Comparison of ENCODE assay signal across 19 cellular contexts in the genomic region with DNA sequence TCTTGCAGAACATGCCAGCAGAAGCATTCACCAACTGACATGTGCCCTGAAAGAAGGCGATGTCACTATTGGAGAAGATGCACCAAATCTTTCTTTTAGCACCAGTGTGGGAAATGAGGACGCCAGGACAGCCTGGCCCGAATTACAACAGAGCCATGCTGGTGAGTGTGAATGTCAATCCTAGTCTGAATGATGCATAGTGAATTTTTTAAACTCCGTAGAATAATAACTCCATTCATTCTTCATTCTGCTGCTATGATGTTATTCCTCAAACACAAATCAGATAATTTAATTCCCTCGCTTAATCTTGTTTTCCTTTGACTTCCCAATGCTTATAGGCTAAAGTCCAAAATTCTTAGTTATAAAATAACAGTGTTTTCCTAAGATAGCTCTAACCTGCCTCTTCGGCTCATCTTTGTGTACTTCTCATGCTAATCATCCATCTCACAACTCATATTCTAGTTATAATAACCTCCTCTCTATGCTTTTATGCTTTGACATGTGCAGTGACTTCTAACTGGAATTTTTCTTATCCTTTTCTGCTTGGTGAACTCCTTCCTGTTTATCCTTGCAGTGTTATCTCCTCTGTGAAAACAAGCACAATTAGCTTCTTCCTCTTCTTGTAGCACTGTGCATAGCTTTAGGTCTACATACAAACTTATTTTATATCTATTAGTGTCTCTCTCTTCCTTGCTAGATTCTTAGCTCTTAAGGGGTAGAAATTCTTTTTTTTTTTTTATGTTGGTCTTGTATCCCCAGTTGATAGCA. TPM values are rescaled to one million over a fixed set of nuclear protein-coding genes. Genes with fewer than 3 reads are reported as not detected.
A peak's percentile ranks its signal among the peaks of the same experiment; 100 is the strongest.
DNase-seq lines count a peak whose midpoint lies in the region; ATAC-seq and TF ChIP-seq lines count a peak whose summit lies in the region.
"Had no signal": no experiment of that assay in that cellular context is flagged by ENCODE, and none has a peak within 500 bp of the region (broad histone marks: within the 10 kb centered on the region; RNA-seq: fewer than 3 reads in every experiment).

No MANE protein-coding gene starts in this region.

- no peaks in the 10 kb centered on the region for H3K27me3 Mint-ChIP-seq in endothelial cell (ENCODE audit: unreplicated experiment)
- H3K27me3 Mint-ChIP-seq: activated CD8-positive, alpha-beta memory T cell treated with anti-CD3 and anti-CD28 coated beads, Interleukin-2, amount 10 ng/mL, durations not matched to agents 7 days and 5 days had no signal

- DNase-seq in SIG-M5 treated with dmso at 0.1 percent for 504 hours (lab: John Stamatoyannopoulos, UW; ENCODE audit: unreplicated experiment) (peak; percentile 5), SIG-M5 (lab: John Stamatoyannopoulos, UW) (no peak), endothelial cell (ENCODE audit: low spot score) (no peak), substantia nigra (lab: John Stamatoyannopoulos, UW) (peak in 1 of 49 donors; percentile 10), DMS153 (lab: John Stamatoyannopoulos, UW) (no peak), NCI-H1417 treated with DMSO at 0.1 percent for 48 hours (lab: John Stamatoyannopoulos, UW) (no peak)
- DNase-seq: 8988T; activated CD4-positive, alpha-beta T cell treated with anti-CD3 and anti-CD28 coated beads for 1 hour; activated CD8-positive, alpha-beta memory T cell treated with anti-CD3 and anti-CD28 coated beads, Interleukin-2, amount 10 ng/mL, durations not matched to agents 7 days and 5 days; activated effector memory CD4-positive, alpha-beta T cell treated with anti-CD3 and anti-CD28 coated beads, Interleukin-2, amount 50 U/mL, for 16 hours; foreskin keratinocyte; NCI-H69; nephron progenitor cell; stimulated activated CD4-positive, alpha-beta T cell treated with anti-CD3 and anti-CD28 coated beads, Interleukin-12 subunit alpha, Interleukin-12 subunit beta, amount 100 ng/mL, for 4 hours; stimulated activated naive CD4-positive, alpha-beta T cell; T-helper 1 cell had no signal

- no peaks in the 10 kb centered on the region for H3K9me3 Mint-ChIP-seq in endothelial cell (ENCODE audit: unreplicated experiment)
- H3K9me3 Mint-ChIP-seq: GM23338, nephron progenitor cell had no signal

- H3K36me3 Mint-ChIP-seq in endothelial cell (ENCODE audit: low read depth, unreplicated experiment) = peaks cover 13% of the 10 kb centered on the region

- peaks cover 47% of the 10 kb centered on the region for H3K4me1 Mint-ChIP-seq in endothelial cell (ENCODE audit: unreplicated experiment)
- H3K4me1 Mint-ChIP-seq: activated CD8-positive, alpha-beta memory T cell treated with anti-CD3 and anti-CD28 coated beads, Interleukin-2, amount 10 ng/mL, durations not matched to agents 7 days and 5 days had no signal

- ATAC-seq in SK-N-SH treated with all-trans-retinoic acid at 6 μM for 48 hours = peak; percentile 3; the same call in 1 of the 3 replicates
- ATAC-seq in HG03045 (IDR thresholded peaks at IDR 0.05; ENCODE audit: unreplicated experiment) = no peak
- ATAC-seq: activated CD8-positive, alpha-beta memory T cell treated with anti-CD3 and anti-CD28 coated beads, Interleukin-2, amount 10 ng/mL, durations not matched to agents 7 days and 5 days; foreskin keratinocyte had no signal

- H3K27ac ChIP-seq in substantia nigra (ENCODE audit: low read depth, low read length, poor library complexity, severe bottlenecking) = peak overlapping the region; percentile 82

- H3K4me3 Mint-ChIP-seq in endothelial cell (ENCODE audit: unreplicated experiment) = peak overlapping the region; percentile 20
- H3K4me3 Mint-ChIP-seq: activated CD8-positive, alpha-beta memory T cell treated with anti-CD3 and anti-CD28 coated beads, Interleukin-2, amount 10 ng/mL, durations not matched to agents 7 days and 5 days; GM23338; nephron progenitor cell had no signal

- peak overlapping the region; percentile 94 for H3K27ac Mint-ChIP-seq in endothelial cell (ENCODE audit: unreplicated experiment)
- H3K27ac Mint-ChIP-seq: activated CD8-positive, alpha-beta memory T cell treated with anti-CD3 and anti-CD28 coated beads, Interleukin-2, amount 10 ng/mL, durations not matched to agents 7 days and 5 days; GM23338; nephron progenitor cell had no signal

- TF ChIP-seq CTCF in endothelial cell (IDR thresholded peaks at IDR 0.05; ENCODE audit: unreplicated experiment) = no peak

TF ChIP-seq in SK-N-SH treated with all-trans-retinoic acid at 6 μM for 48 hours, 23 proteins besides CTCF, POLR2A, EP300 and RAD21:
- TF ChIP-seq, protein P1, sequence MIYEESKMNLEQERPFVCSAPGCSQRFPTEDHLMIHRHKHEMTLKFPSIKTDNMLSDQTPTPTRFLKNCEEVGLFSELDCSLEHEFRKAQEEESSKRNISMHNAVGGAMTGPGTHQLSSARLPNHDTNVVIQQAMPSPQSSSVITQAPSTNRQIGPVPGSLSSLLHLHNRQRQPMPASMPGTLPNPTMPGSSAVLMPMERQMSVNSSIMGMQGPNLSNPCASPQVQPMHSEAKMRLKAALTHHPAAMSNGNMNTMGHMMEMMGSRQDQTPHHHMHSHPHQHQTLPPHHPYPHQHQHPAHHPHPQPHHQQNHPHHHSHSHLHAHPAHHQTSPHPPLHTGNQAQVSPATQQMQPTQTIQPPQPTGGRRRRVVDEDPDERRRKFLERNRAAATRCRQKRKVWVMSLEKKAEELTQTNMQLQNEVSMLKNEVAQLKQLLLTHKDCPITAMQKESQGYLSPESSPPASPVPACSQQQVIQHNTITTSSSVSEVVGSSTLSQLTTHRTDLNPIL (CRISPR knock-in tag; IDR thresholded peaks at IDR 0.05; ENCODE audit: low read depth) = no peak
- peak; percentile 62 for TF ChIP-seq ISL1 (CRISPR knock-in tag; IDR thresholded peaks at IDR 0.05)

RNA-seq across cellular contexts. Expression of a gene that starts 14.4 kb away (rescaled TPM):
- 41.9 TPM for total RNA-seq in endothelial cell (ENCODE audit: unreplicated experiment)

RNA-seq across cellular contexts. Expression of a gene that starts 15.2 kb away (rescaled TPM):
- 168 TPM for total RNA-seq in endothelial cell (ENCODE audit: unreplicated experiment)
